25 cellular contexts compared by ENCODE assay signal in the genomic region with DNA sequence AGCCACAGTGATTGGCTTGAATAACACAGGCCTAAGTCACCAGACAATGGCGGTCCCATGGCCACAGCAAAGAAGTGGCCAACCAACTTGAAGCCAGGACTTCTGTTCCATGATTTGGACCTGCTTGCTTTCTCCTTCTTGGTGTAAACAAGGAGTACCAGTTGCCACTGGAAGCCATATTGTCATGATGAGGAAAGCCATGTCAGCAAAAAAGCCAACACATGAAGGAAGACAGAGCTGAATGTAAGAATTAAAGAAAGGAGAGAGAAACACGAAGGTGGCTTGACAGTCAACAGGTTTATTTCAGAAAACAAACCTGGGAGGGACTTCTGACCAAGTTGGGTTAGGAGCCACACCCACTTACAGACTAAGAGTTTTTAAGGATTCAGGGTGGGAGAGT. TPM values are rescaled to one million over a fixed set of nuclear protein-coding genes. Genes with fewer than 3 reads are reported as not detected.
DNase-seq lines count a peak whose midpoint lies in the region; ATAC-seq, FAIRE-seq and TF ChIP-seq lines count a peak whose summit lies in the region.
"Had no signal": no experiment of that assay in that cellular context is flagged by ENCODE, and none has a peak within 500 bp of the region (broad histone marks: within the 10 kb centered on the region; RNA-seq: fewer than 3 reads in every experiment).

No MANE protein-coding gene starts in this region.

- H2AK9ac ChIP-seq in IMR-90 (replicated peaks; ENCODE audit: low read depth, low read length, poor library complexity): peak overlapping the region; percentile 70

- no peaks in the 10 kb centered on the region for H3K23me2 ChIP-seq in H1 (ENCODE audit: low read depth, low read length)

- DNase-seq in A549 (ENCODE audit: low read depth in 1 of 2, low spot score in 1 of 2): no peak
- DNase-seq in IMR-90: no peak
- no peak for DNase-seq in H1 (ENCODE audit: low read depth in 1 of 2, low spot score in 2 of 2)
- DNase-seq in mucosa of descending colon: no peak
- no peak for DNase-seq in UCSD-AML1 (lab: John Stamatoyannopoulos, UW; ENCODE audit: unreplicated experiment)
- DNase-seq in islet precursor cell: no peak
- DNase-seq: 8988T; AML-193; Caco-2; Calu3; CD4-positive, alpha-beta T cell; CD8-positive, alpha-beta T cell; DMS153; DMS53; DMS79; DND-41; EL; GDM1 had no signal

- no peak overlapping the region for H4K8ac ChIP-seq in IMR-90 (ENCODE audit: low read depth in 2 of 2, low read length in 2 of 2)
- no peak overlapping the region for H4K8ac ChIP-seq in H1 (ENCODE audit: extremely low read depth, insufficient read depth, low read length)

- H3K79me1 ChIP-seq in IMR-90 (ENCODE audit: low read depth in 1 of 2, low read length in 2 of 2): no peaks in the 10 kb centered on the region
- H3K79me1 ChIP-seq in H1 (ENCODE audit: low read depth, low read length): no peaks in the 10 kb centered on the region

- TF ChIP-seq CTCF in A549 (IDR thresholded peaks at IDR 0.05): no peak
- TF ChIP-seq CTCF in IMR-90 (conservative IDR thresholded peaks at IDR 0.05; ENCODE audit: low read depth, low read length): no peak
- no peak for TF ChIP-seq CTCF in H1 (IDR thresholded peaks at IDR 0.05; ENCODE audit: control extremely low read depth in 1 of 3, insufficient read depth in 1 of 3, low read depth in 1 of 3, low read length in 3 of 3)
- TF ChIP-seq CTCF in mucosa of descending colon (IDR thresholded peaks at IDR 0.05): no peak

- no peak overlapping the region for H2BK20ac ChIP-seq in IMR-90 (ENCODE audit: low read depth, low read length)
- no peak overlapping the region for H2BK20ac ChIP-seq in H1 (ENCODE audit: low read length)

- H2AK5ac ChIP-seq in IMR-90 (ENCODE audit: low read depth, low read length) (no peak overlapping the region), H1 (ENCODE audit: low read depth, low read length) (no peak overlapping the region)

- H3K27ac ChIP-seq in A549 (no peak overlapping the region), IMR-90 (ENCODE audit: insufficient read depth, low read length) (no peak overlapping the region), H1 (ENCODE audit: low read depth, low read length) (no peak overlapping the region)
- H3K27ac ChIP-seq: BLaER1 treated with 17β-estradiol and CSF1 and Interleukin-3, amounts not matched to agents 10 nM and 100 nM; C4-2B had no signal

- TF ChIP-seq RAD21 in A549 (conservative IDR thresholded peaks at IDR 0.05 in 1 of 2, IDR thresholded peaks at IDR 0.05 in 1 of 2) (no peak), IMR-90 (IDR thresholded peaks at IDR 0.05; ENCODE audit: low read length) (no peak), H1 (IDR thresholded peaks at IDR 0.05 in 1 of 2, conservative IDR thresholded peaks at IDR 0.05 in 1 of 2; ENCODE audit: low read depth in 2 of 2, low read length in 2 of 2) (no peak)

- no peak overlapping the region for H3K56ac ChIP-seq in IMR-90 (ENCODE audit: extremely low read depth, insufficient read depth, low read length)
- no peak overlapping the region for H3K56ac ChIP-seq in H1 (replicated peaks; ENCODE audit: insufficient read length, low read depth, low read length)

- H3K4me2 ChIP-seq in A549 (no peak overlapping the region), IMR-90 (ENCODE audit: low read depth, low read length) (no peak overlapping the region), H1 (ENCODE audit: insufficient read depth in 1 of 2, low read depth in 2 of 2, low read length in 2 of 2) (no peak overlapping the region)
- H3K4me2 ChIP-seq: BLaER1 treated with 17β-estradiol and CSF1 and Interleukin-3, amounts not matched to agents 10 nM and 100 nM had no signal

- in situ Hi-C loops in IMR-90 (cut with MboI; ENCODE audit: low sequenced_read_pairs): loop anchor here (25.0 kb wide), 1 partner anchor 885 kb away; no protein-coding TSS in a partner anchor

- no peaks in the 10 kb centered on the region for H3K9me1 ChIP-seq in IMR-90 (ENCODE audit: insufficient read depth, low read length)

- no peak overlapping the region for H4K91ac ChIP-seq in IMR-90 (ENCODE audit: insufficient read depth, low read depth, low read length)
- no peak overlapping the region for H4K91ac ChIP-seq in H1 (replicated peaks; ENCODE audit: insufficient read length, low read length)

- H3K9ac ChIP-seq in IMR-90 (ENCODE audit: low read depth, low read length) (no peak overlapping the region), H1 (replicated peaks in 1 of 4; ENCODE audit: extremely low read depth in 1 of 4, low read depth in 3 of 4, low read length in 3 of 4) (no peak overlapping the region)
- H3K9ac ChIP-seq: BLaER1 treated with 17β-estradiol and CSF1 and Interleukin-3, amounts not matched to agents 10 nM and 100 nM had no signal

- TF ChIP-seq POLR2A in A549 (IDR thresholded peaks at IDR 0.05; ENCODE audit: low read length) (no peak), IMR-90 (IDR thresholded peaks at IDR 0.05; ENCODE audit: low read depth, low read length) (no peak), H1 (IDR thresholded peaks at IDR 0.05; ENCODE audit: control extremely low read depth in 1 of 2, low read depth in 2 of 2, low read length in 2 of 2) (no peak)

- ATAC-seq in A549 (no peak), IMR-90 (ENCODE audit: low read depth) (no peak), mucosa of descending colon (no peak)
- ATAC-seq: CD8-positive, alpha-beta T cell; GM12878 had no signal

- intact Hi-C loops in IMR-90 (cut with micrococcal nuclease) (no loop called here), mucosa of descending colon (cut with DNase I, micrococcal nuclease) (no loop called here)

- H3K4ac ChIP-seq in IMR-90 (ENCODE audit: low read depth, low read length): no peak overlapping the region
- no peak overlapping the region for H3K4ac ChIP-seq in H1 (replicated peaks; ENCODE audit: insufficient read length, low read depth, low read length)

- H3K14ac ChIP-seq in IMR-90 (replicated peaks; ENCODE audit: low read depth, low read length) (no peak overlapping the region), H1 (ENCODE audit: insufficient read length) (no peak overlapping the region)

- dilution Hi-C loops in IMR-90 (cut with HindIII; ENCODE audit: low sequenced_read_pairs, unreplicated experiment): no loop called here

- H4K20me1 ChIP-seq in IMR-90 (ENCODE audit: insufficient read depth, low read length): no peaks in the 10 kb centered on the region
- H4K20me1 ChIP-seq in H1 (replicated peaks in 1 of 2; ENCODE audit: control insufficient read depth in 1 of 2, insufficient read depth in 2 of 2, low read length in 2 of 2): no peaks in the 10 kb centered on the region
- H4K20me1 ChIP-seq: BLaER1 treated with 17β-estradiol and CSF1 and Interleukin-3, amounts not matched to agents 10 nM and 100 nM had no signal

- no peak overlapping the region for H2BK12ac ChIP-seq in H1 (ENCODE audit: low read depth, low read length)

- H3K4me3 ChIP-seq in A549: no peak overlapping the region
- no peak overlapping the region for H3K4me3 ChIP-seq in IMR-90 (ENCODE audit: insufficient read depth, low read depth, low read length)
- no peak overlapping the region for H3K4me3 ChIP-seq in H1 (ENCODE audit: extremely low read depth in 1 of 4, insufficient read depth in 2 of 4, low read depth in 3 of 4, low read length in 4 of 4)
- H3K4me3 ChIP-seq in mucosa of descending colon: no peak overlapping the region
- H3K4me3 ChIP-seq: BLaER1 treated with 17β-estradiol and CSF1 and Interleukin-3, amounts not matched to agents 10 nM and 100 nM; GM12878 had no signal

- H3K18ac ChIP-seq in IMR-90 (ENCODE audit: low read depth, low read length) (no peak overlapping the region), H1 (ENCODE audit: extremely low read depth, low read length) (no peak overlapping the region)

- CTCF ChIA-PET in A549 (lab: Yijun Ruan, JAX) (interaction anchor here (1.4 kb wide), 1 partner anchor 11 kb away, joined by 3 read pairs; no protein-coding TSS in a partner anchor), IMR-90 (lab: Yijun Ruan, JAX) (interaction anchor here (0.7 kb wide), 1 partner anchor 123 kb away, joined by 3 read pairs; no protein-coding TSS in a partner anchor), H1 (lab: Charles Lee; ENCODE audit: partially characterized antibody) (no interaction called here)

- 45% methylated on average over 2 of the region's 2 CpGs for WGBS in A549 (ENCODE audit: missing lambda C conversion rate)
- 80% methylated on average over 1 of the region's 2 CpGs; no CpG with 5 or more reads in 1 of the 2 experiments for WGBS in IMR-90 (ENCODE audit: extremely low coverage in 2 of 2, insufficient read length in 1 of 2), 2 experiments
- WGBS in H1 (ENCODE audit: extremely low coverage in 1 of 2, insufficient coverage in 1 of 2, insufficient read length in 1 of 2, insufficient replicate concordance in 2 of 2, low coverage in 1 of 2, low lambda C conversion rate in 2 of 2, missing lambda C conversion rate in 1 of 2), 2 experiments: 84% methylated on average over 2 of the region's 2 CpGs; no CpG with 5 or more reads in 1 of the 2 experiments

- H3K36me3 ChIP-seq in IMR-90 (ENCODE audit: control insufficient read depth, insufficient read depth, low read length): no peaks in the 10 kb centered on the region
- H3K36me3 ChIP-seq in H1 (ENCODE audit: control insufficient read depth in 2 of 4, insufficient read depth in 4 of 4, low read length in 3 of 4): no peaks in the 10 kb centered on the region
- H3K36me3 ChIP-seq in mucosa of descending colon (ENCODE audit: low read depth): no peaks in the 10 kb centered on the region
- H3K36me3 ChIP-seq: BLaER1 treated with 17β-estradiol and CSF1 and Interleukin-3, amounts not matched to agents 10 nM and 100 nM had no signal

- TF ChIP-seq EP300 in A549 (IDR thresholded peaks at IDR 0.05): no peak
- no peak for TF ChIP-seq EP300 in H1 (IDR thresholded peaks at IDR 0.05; ENCODE audit: borderline replicate concordance in 1 of 2, low read depth in 2 of 2, low read length in 2 of 2)

- H3K9me3 ChIP-seq in A549 (no peaks in the 10 kb centered on the region), IMR-90 (ENCODE audit: control insufficient read depth, insufficient read depth, low read length) (no peaks in the 10 kb centered on the region; the same call in 1 of the 2 replicates), H1 (ENCODE audit: insufficient read depth in 2 of 2, low read depth in 1 of 2, low read length in 1 of 2) (0 out of 4 replicates have a peak, but pooled peaks cover 0 to 2% of the 10 kb centered on the region in 2 experiments), mucosa of descending colon (no peaks in the 10 kb centered on the region)
- H3K9me3 ChIP-seq: BLaER1 treated with 17β-estradiol and CSF1 and Interleukin-3, amounts not matched to agents 10 nM and 100 nM; Caco-2 had no signal

- no peak overlapping the region for H4K5ac ChIP-seq in IMR-90 (ENCODE audit: low read depth, low read length)
- no peak overlapping the region for H4K5ac ChIP-seq in H1 (ENCODE audit: insufficient read length, low read depth, low read length)

- H3K4me1 ChIP-seq in A549 (no peaks in the 10 kb centered on the region), IMR-90 (ENCODE audit: control insufficient read depth, insufficient read depth, low read length) (no peaks in the 10 kb centered on the region), H1 (replicated peaks in 1 of 4; ENCODE audit: control insufficient read depth in 3 of 4, insufficient read depth in 4 of 4, low read length in 3 of 4) (no peaks in the 10 kb centered on the region), mucosa of descending colon (ENCODE audit: low read depth) (no peaks in the 10 kb centered on the region)
- H3K4me1 ChIP-seq: BLaER1 treated with 17β-estradiol and CSF1 and Interleukin-3, amounts not matched to agents 10 nM and 100 nM; Caco-2 had no signal

- no peak overlapping the region for H2AFZ ChIP-seq in IMR-90 (replicated peaks; ENCODE audit: low read length, poor library complexity)
- H2AFZ ChIP-seq in H1 (ENCODE audit: low read length): no peak overlapping the region

- H3K23ac ChIP-seq in IMR-90 (ENCODE audit: low read depth, low read length): no peak overlapping the region
- no peak overlapping the region for H3K23ac ChIP-seq in H1 (ENCODE audit: insufficient read length)

- H3K79me2 ChIP-seq in H1 (ENCODE audit: control insufficient read depth in 1 of 2, insufficient read depth in 2 of 2, low read length in 2 of 2): no peaks in the 10 kb centered on the region

- H2BK15ac ChIP-seq in IMR-90 (ENCODE audit: low read depth, low read length) (no peak overlapping the region), H1 (ENCODE audit: low read length) (no peak overlapping the region)

- no peak overlapping the region for H2BK5ac ChIP-seq in IMR-90 (ENCODE audit: low read depth, low read length, poor library complexity, severe bottlenecking)
- H2BK5ac ChIP-seq in H1 (ENCODE audit: low read depth, low read length): no peak overlapping the region; the same call in 1 of the 2 replicates

- H3K27me3 ChIP-seq in IMR-90 (ENCODE audit: control insufficient read depth, insufficient read depth, low read length) (peaks cover 28% of the 10 kb centered on the region), H1 (replicated peaks in 1 of 4; ENCODE audit: control insufficient read depth in 3 of 4, extremely low read depth in 1 of 4, insufficient read depth in 3 of 4, low read length in 3 of 4) (no peaks in the 10 kb centered on the region)
- H3K27me3 ChIP-seq: BLaER1 treated with 17β-estradiol and CSF1 and Interleukin-3, amounts not matched to agents 10 nM and 100 nM had no signal

- FAIRE-seq in A549 (lab: Jason Lieb, UNC) (no peak), H1 (lab: Jason Lieb, UNC) (no peak)
- FAIRE-seq: A204.1, D721Med, GM12878, GM12892, GM18507 had no signal

- POLR2A ChIA-PET in A549 (lab: Yijun Ruan, JAX) (no interaction called here), IMR-90 (lab: Charles Lee; ENCODE audit: unreplicated experiment) (no interaction called here), H1 (lab: Charles Lee; ENCODE audit: partially characterized antibody) (no interaction called here)

- BruUV-seq in IMR-90 (replicated peaks; lab: Mats Ljungman, UMichigan): no TSS peak

- H2BK120ac ChIP-seq in IMR-90 (ENCODE audit: low read depth, low read length) (no peak overlapping the region), H1 (replicated peaks; ENCODE audit: low read depth, low read length) (no peak overlapping the region)

RNA-seq across cellular contexts. Expression of a gene that starts 32.3 kb away (rescaled TPM):
- polyA plus RNA-seq in A549 (2011; rRNA removed): 36.0 and 36.2 TPM in 2 replicates
- 8.6 and 9.9 TPM in 2 replicates for polyA plus RNA-seq in A549 (2012; cell fraction: cytosol; rRNA removed)
- 11.9 and 14.1 TPM in 2 replicates for polyA plus RNA-seq in A549 (2012; cell fraction: nucleus; rRNA removed)
- polyA plus RNA-seq in A549 (2017; fragmentation: RNase III; extraction: RNeasy Plus Mini Kit Qiagen cat#74134 plus additional on column Dnase treatment): 12.8 to 13.4 TPM (median 13.3 TPM) in 3 replicates
- 38.8 and 51.0 TPM in 2 replicates for polyA minus RNA-seq in A549 (2011; rRNA and poly(A)+ RNA removed)
- 25.8 and 30.1 TPM in 2 replicates for total RNA-seq in IMR-90 (2012; rRNA removed)
- polyA plus RNA-seq in IMR-90 (2012; rRNA removed): 12.3 and 13.4 TPM in 2 replicates
- polyA plus RNA-seq in IMR-90 (2012; cell fraction: cytosol; rRNA removed): 2.2 and 2.5 TPM in 2 replicates
- polyA plus RNA-seq in IMR-90 (2012; cell fraction: nucleus; rRNA removed; ENCODE audit: low replicate concordance): 10.8 and 81.4 TPM in 2 replicates
- 29.2 and 34.3 TPM in 2 replicates for total RNA-seq in H1 (2021; fragmentation: NEBNext Ultra II Directional; extraction: Animal tissue kit (Norgen Biotek cat#: 25700))
- 9.9 and 16.6 TPM in 2 replicates for polyA plus RNA-seq in H1 (2011; rRNA removed)
- polyA plus RNA-seq in H1 (2011; cell fraction: cytosol; rRNA removed): 18.8 TPM
- polyA plus RNA-seq in H1 (2011; cell fraction: nucleus; rRNA removed): 36.1 TPM
- 21.7 to 33.1 TPM (median 23.2 TPM) in 4 replicates for polyA plus RNA-seq in H1 (2012, experiment 1 of 2)
- 1.6 TPM for polyA plus RNA-seq in H1 (2012, experiment 2 of 2)
- 33.4 TPM for polyA plus RNA-seq in H1 (2013, experiment 1 of 2)
- 30.1 TPM for polyA plus RNA-seq in H1 (2013, experiment 2 of 2)
- polyA minus RNA-seq in H1 (2011; rRNA and poly(A)+ RNA removed): 44.2 and 55.4 TPM in 2 replicates
- 14.9 TPM for polyA minus RNA-seq in H1 (2011; cell fraction: cytosol; rRNA and poly(A)+ RNA removed)
- polyA minus RNA-seq in H1 (2011; cell fraction: nucleus; rRNA and poly(A)+ RNA removed): 113 TPM
- 10 to 100 TPM; 40.2 to 53.4 (median 50.7) TPM for total RNA-seq in mucosa of descending colon
